Comparison of ENCODE assay signal across 36 cellular contexts in the genomic region with DNA sequence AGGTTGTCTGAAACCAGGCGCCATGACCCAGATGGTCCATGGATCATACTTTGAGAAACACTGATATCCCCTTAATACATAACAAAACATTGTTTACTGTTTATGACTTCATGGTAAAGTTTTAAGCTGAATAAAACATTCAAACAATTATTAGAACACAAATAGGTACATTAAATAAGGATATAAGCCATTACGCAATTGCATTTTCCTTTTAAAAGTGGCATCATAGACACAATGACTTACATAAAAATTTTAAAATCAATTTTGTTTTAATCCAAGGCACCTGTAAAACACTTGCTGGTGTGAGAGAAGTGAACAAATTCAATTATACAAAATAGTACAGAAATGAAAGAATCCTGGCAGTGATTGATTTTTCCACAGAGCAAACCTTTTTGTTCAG. TPM values are rescaled to one million over a fixed set of nuclear protein-coding genes. Genes with fewer than 3 reads are reported as not detected.
"Had no signal": no experiment of that assay in that cellular context is flagged by ENCODE, and none has a peak within 500 bp of the region (broad histone marks: within the 10 kb centered on the region; RNA-seq: fewer than 3 reads in every experiment).

No MANE protein-coding gene starts in this region.

- H3K79me2 ChIP-seq: parathyroid adenoma had no signal

- H3K36me3 ChIP-seq: ovary had no signal

- H3K4me3 Mint-ChIP-seq: natural killer cell; nephron; neural progenitor cell; stimulated activated memory B cell treated with anti-CD40 and anti-IgM and Interleukin-4, amounts not matched to agents 10 μg/mL and 1 μg/mL and 100 μg/mL, for 72 hours had no signal

- H2AFZ ChIP-seq: neural progenitor cell, parathyroid adenoma had no signal

- H3K27ac Mint-ChIP-seq: natural killer cell; nephron; neural progenitor cell; progenitor cell of endocrine pancreas; stimulated activated memory B cell treated with anti-CD40 and anti-IgM and Interleukin-4, amounts not matched to agents 10 μg/mL and 1 μg/mL and 100 μg/mL, for 72 hours had no signal

- H3K9me3 Mint-ChIP-seq: nephron; neural progenitor cell; stimulated activated memory B cell treated with anti-CD40 and anti-IgM and Interleukin-4, amounts not matched to agents 10 μg/mL and 1 μg/mL and 100 μg/mL, for 72 hours had no signal

- H3K4me3 ChIP-seq: neural progenitor cell, ovary, psoas muscle, skin epidermis, smooth muscle cell, spleen, stomach, thoracic aorta, thyroid gland, tibial nerve, upper lobe of left lung, vagina had no signal

- H3K4me2 ChIP-seq: neural progenitor cell, smooth muscle cell had no signal

- H3K4me1 ChIP-seq: parathyroid adenoma, psoas muscle, spleen, stomach, thyroid gland, tibial nerve, upper lobe of left lung, vagina had no signal

- H3K27me3 Mint-ChIP-seq: progenitor cell of endocrine pancreas; stimulated activated memory B cell treated with anti-CD40 and anti-IgM and Interleukin-4, amounts not matched to agents 10 μg/mL and 1 μg/mL and 100 μg/mL, for 72 hours had no signal

- ATAC-seq: natural killer cell; psoas muscle; right cardiac atrium; sciatic nerve; stimulated activated memory B cell treated with anti-CD40 and anti-IgM and Interleukin-4, amounts not matched to agents 10 μg/mL and 1 μg/mL and 100 μg/mL, for 72 hours; stimulated activated naive CD8-positive, alpha-beta T cell treated with anti-CD3 and anti-CD28 coated beads, Interleukin-15, Interleukin-2, amounts not matched to agents 100 U/mL and 50 U/mL, for 24 hours had no signal

- FAIRE-seq: urothelium cell line had no signal

- H3K9me3 ChIP-seq: ovary, psoas muscle, spleen, stomach, thoracic aorta, thyroid gland, tibial nerve, upper lobe of left lung, vagina had no signal

- H3K27ac ChIP-seq: neural progenitor cell, ovary, parathyroid adenoma, psoas muscle, skin epidermis, spleen, stomach, thoracic aorta, thyroid gland, tibial nerve, upper lobe of left lung, vagina had no signal

- H3K9ac ChIP-seq: neural progenitor cell, parathyroid adenoma had no signal

- H3K27me3 ChIP-seq: neural progenitor cell, ovary, spleen, stomach, thyroid gland, tibial nerve, upper lobe of left lung, vagina had no signal

- H3K4me1 Mint-ChIP-seq: natural killer cell; nephron; stimulated activated memory B cell treated with anti-CD40 and anti-IgM and Interleukin-4, amounts not matched to agents 10 μg/mL and 1 μg/mL and 100 μg/mL, for 72 hours had no signal

- DNase-seq: natural killer cell; occipital lobe; ovary; posterior cingulate gyrus; psoas muscle; right cardiac atrium; spleen; stimulated activated CD4-positive, alpha-beta T cell treated with anti-CD3 and anti-CD28 coated beads, Interleukin-12 subunit alpha, Interleukin-12 subunit beta, amount 100 ng/mL, for 4 hours; stimulated activated CD4-positive, alpha-beta T cell treated with anti-CD3 and anti-CD28 coated beads, Interleukin-1b, Interleukin-23, amount 100 ng/mL, for 48 hours; stimulated activated CD4-positive, alpha-beta T cell treated with anti-CD3 and anti-CD28 coated beads, Interleukin-4, amount 100 ng/mL, for 1 hour; stimulated activated CD4-positive, alpha-beta T cell treated with anti-CD3 and anti-CD28 coated beads, Interleukin-4, amount 100 ng/mL, for 4 hours; stimulated activated CD8-positive, alpha-beta memory T cell treated with anti-CD3 and anti-CD28 coated beads, Interleukin-4, amount 100 ng/mL, for 48 hours; stimulated activated naive CD4-positive, alpha-beta T cell; stimulated activated naive CD8-positive, alpha-beta T cell treated with anti-CD3 and anti-CD28 coated beads, Interleukin-15, Interleukin-2, amounts not matched to agents 100 U/mL and 50 U/mL, for 24 hours; stomach; thyroid gland; trophoblast cell; upper lobe of left lung had no signal

RNA-seq across cellular contexts. Expression of a gene that starts 10.2 kb away (rescaled TPM):
- total RNA-seq: natural killer cell, occipital lobe, osteoblast, ovary, progenitor cell of endocrine pancreas, psoas muscle, renal cortical epithelial cell, right cardiac atrium, sciatic nerve, smooth muscle cell, spleen, stomach, subcutaneous adipose tissue, thoracic aorta, thyroid gland, tibial nerve, upper lobe of left lung, ureter, vagina had no signal
- polyA plus RNA-seq: neural cell, ovary, psoas muscle, right cardiac atrium, smooth muscle cell, stomach had no signal

RNA-seq across cellular contexts. Expression of a gene that starts 55.4 kb away (rescaled TPM):
- total RNA-seq: natural killer cell, occipital lobe, osteoblast, ovary, progenitor cell of endocrine pancreas, psoas muscle, renal cortical epithelial cell, right cardiac atrium, sciatic nerve, smooth muscle cell, spleen, stomach, subcutaneous adipose tissue, temporal lobe, thoracic aorta, thyroid gland, tibial nerve, upper lobe of left lung, ureter, vagina had no signal
- polyA plus RNA-seq: neural cell, ovary, psoas muscle, right cardiac atrium, smooth muscle cell had no signal
